ENCODE assay signal across 11 cellular contexts in the genomic region with DNA sequence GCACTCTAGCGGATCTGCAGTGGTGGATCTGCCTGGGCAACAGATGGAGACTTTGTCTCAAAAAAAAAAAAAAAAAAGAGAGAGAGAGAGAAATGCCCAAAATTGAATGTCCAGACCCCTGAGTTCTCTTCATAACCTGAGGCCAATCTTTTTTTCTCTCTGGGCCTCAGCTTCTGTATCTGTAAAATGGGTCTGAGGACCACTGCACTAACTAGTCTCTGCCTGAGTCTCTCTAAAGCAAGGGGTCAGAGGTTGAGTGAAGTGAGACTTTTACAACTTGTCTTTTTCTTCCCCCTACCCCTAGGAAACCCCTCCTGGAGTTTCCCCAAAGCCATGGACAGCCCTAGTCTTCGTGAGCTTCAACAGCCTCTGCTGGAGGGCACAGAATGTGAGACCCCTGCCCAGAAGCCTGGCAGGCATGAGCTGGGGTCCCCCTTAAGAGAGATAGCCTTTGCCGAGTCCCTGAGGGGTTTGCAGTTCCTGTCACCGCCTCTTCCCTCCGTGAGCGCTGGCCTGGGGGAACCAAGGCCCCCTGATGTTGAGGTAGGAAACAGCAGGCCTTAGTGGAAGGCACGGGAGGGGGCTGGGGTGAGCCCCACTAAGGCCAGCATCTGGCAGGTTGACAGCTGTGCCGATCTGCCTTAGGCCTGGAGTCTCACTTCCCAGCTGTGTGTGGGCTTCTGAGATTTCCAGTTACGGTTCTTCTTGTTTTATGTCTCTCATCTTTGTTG. TPM values are rescaled to one million over a fixed set of nuclear protein-coding genes. Genes with fewer than 3 reads are reported as not detected.
A peak's percentile ranks its signal among the peaks of the same experiment; 100 is the strongest.
DNase-seq lines count a peak whose midpoint lies in the region; ATAC-seq, FAIRE-seq and TF ChIP-seq lines count a peak whose summit lies in the region.
"Had no signal": no experiment of that assay in that cellular context is flagged by ENCODE, and none has a peak within 500 bp of the region (broad histone marks: within the 10 kb centered on the region; RNA-seq: fewer than 3 reads in every experiment).

No MANE protein-coding gene starts in this region.

- no peak for TF ChIP-seq POLR2A in K562 (conservative IDR thresholded peaks at IDR 0.05)

- peak in 2 of 3 experiments; percentile 59 to 98; a peak in 4 of 6 replicates for TF ChIP-seq CTCF in K562 (IDR thresholded peaks at IDR 0.05 in 2 of 3, conservative IDR thresholded peaks at IDR 0.05 in 1 of 3; ENCODE audit: insufficient read depth in 2 of 3, low read depth in 1 of 3, low read length in 3 of 3)

- POLR2A ChIA-PET in K562 (lab: Yijun Ruan, JAX) = interaction anchor here (0.7 to 1.7 kb wide), 2 partner anchors 9 to 11 kb away, joined by 3 to 8 read pairs; no protein-coding TSS in a partner anchor
- POLR2A ChIA-PET in activated CD4-positive, alpha-beta memory T cell treated with anti-CD3 and anti-CD28 coated beads for 36 hours (lab: Charles Lee) = no interaction called here

- peaks cover 13% of the 10 kb centered on the region for H3K4me1 Mint-ChIP-seq in activated CD4-positive, alpha-beta memory T cell treated with anti-CD3 and anti-CD28 coated beads for 36 hours (ENCODE audit: low read depth)

- ATAC-seq in HG02759 (IDR thresholded peaks at IDR 0.05; ENCODE audit: unreplicated experiment) (peak; percentile 68), K562 (peak; percentile 85), sciatic nerve (peak; percentile 9), GM21576 (IDR thresholded peaks at IDR 0.05; ENCODE audit: unreplicated experiment) (no peak)

- DNase-seq in NCI-H2227 (lab: John Stamatoyannopoulos, UW; ENCODE audit: unreplicated experiment) (peak; percentile 56), NCI-H2227 treated with DMSO at 0.1 percent for 48 hours (lab: John Stamatoyannopoulos, UW) (no peak), K562 (ENCODE audit: extremely low read depth in 1 of 4, low spot score in 3 of 4) (peak in 3 of 4 experiments; percentile 31 to 52 (median 39)), sciatic nerve (ENCODE audit: low spot score) (no peak), NCI-H345 (lab: John Stamatoyannopoulos, UW) (no peak)
- no peak for DNase-seq in activated CD4-positive, alpha-beta memory T cell treated with anti-CD3 and anti-CD28 coated beads for 36 hours

- no peaks in the 10 kb centered on the region for H4K20me1 ChIP-seq in K562 (replicated peaks; ENCODE audit: control insufficient read depth, insufficient read depth, low read length)

- H3K36me3 Mint-ChIP-seq in activated CD4-positive, alpha-beta memory T cell treated with anti-CD3 and anti-CD28 coated beads for 36 hours = no peaks in the 10 kb centered on the region

- H3K4me2 ChIP-seq in K562 (ENCODE audit: insufficient read depth, low read length) = no peak overlapping the region

- H3K9me1 ChIP-seq in K562 (ENCODE audit: control insufficient read depth, insufficient read depth, low read length) = no peaks in the 10 kb centered on the region

- H3K36me3 ChIP-seq in K562 (ENCODE audit: control insufficient read depth, insufficient read depth, low read length) = 0 out of 3 replicates have a peak, but pooled peaks cover 3% of the 10 kb centered on the region

- no peak overlapping the region for H2AFZ ChIP-seq in K562 (ENCODE audit: low read depth, low read length)

- no peak for TF ChIP-seq EP300 in K562 (IDR thresholded peaks at IDR 0.05; ENCODE audit: low read length)

- intact Hi-C loops in K562 (cut with micrococcal nuclease) = no loop called here
- intact Hi-C loops in sciatic nerve (cut with DNase I) = no loop called here
- intact Hi-C loops in activated CD4-positive, alpha-beta memory T cell treated with anti-CD3 and anti-CD28 coated beads for 36 hours (cut with micrococcal nuclease) = no loop called here

- no peak overlapping the region for H3K27ac ChIP-seq in K562 (ENCODE audit: extremely low read depth, low read depth, low read length)
- H3K27ac ChIP-seq: epithelial cell of prostate had no signal

- no peak for FAIRE-seq in K562 (lab: Jason Lieb, UNC)
- FAIRE-seq: A204.1 had no signal

- no peak overlapping the region for H3K27ac Mint-ChIP-seq in activated CD4-positive, alpha-beta memory T cell treated with anti-CD3 and anti-CD28 coated beads for 36 hours

- no peaks in the 10 kb centered on the region for H3K27me3 ChIP-seq in K562 (ENCODE audit: control insufficient read depth in 2 of 2, insufficient read depth in 2 of 2, low read length in 2 of 2)

- TF ChIP-seq RAD21 in K562 (CRISPR knock-in tag; conservative IDR thresholded peaks at IDR 0.05 in 1 of 2, IDR thresholded peaks at IDR 0.05 in 1 of 2) = no peak

- no peak overlapping the region for H3K4me3 Mint-ChIP-seq in activated CD4-positive, alpha-beta memory T cell treated with anti-CD3 and anti-CD28 coated beads for 36 hours

- no peak overlapping the region for H3K4me3 ChIP-seq in K562

- H3K9me3 Mint-ChIP-seq in activated CD4-positive, alpha-beta memory T cell treated with anti-CD3 and anti-CD28 coated beads for 36 hours = no peaks in the 10 kb centered on the region

- in situ Hi-C loops in K562 (cut with MboI) = no loop called here

- no peaks in the 10 kb centered on the region for H3K27me3 Mint-ChIP-seq in activated CD4-positive, alpha-beta memory T cell treated with anti-CD3 and anti-CD28 coated beads for 36 hours

- 0 out of 4 replicates have a peak overlapping the region, but pooled peaks of 1 of the 2 experiments have one; percentile 10 for H3K9ac ChIP-seq in K562 (ENCODE audit: insufficient read depth in 1 of 2, low read depth in 2 of 2, low read length in 2 of 2)

- H3K79me2 ChIP-seq in K562 (ENCODE audit: control insufficient read depth, insufficient read depth, low read length) = peaks cover 2% of the 10 kb centered on the region; the same call in 1 of the 3 replicates

- H3K4me1 ChIP-seq in K562 (replicated peaks in 1 of 2; ENCODE audit: control insufficient read depth in 2 of 2, insufficient read depth in 2 of 2, low read length in 2 of 2) = peaks cover 0 to 16% of the 10 kb centered on the region in 2 experiments; a peak in 3 of 5 replicates

- no peaks in the 10 kb centered on the region for H3K9me3 ChIP-seq in K562 (replicated peaks; ENCODE audit: control insufficient read depth, insufficient read depth, low read depth, low read length)

- BruUV-seq in K562 (replicated peaks; lab: Mats Ljungman, UMichigan) = no TSS peak

- CTCF ChIA-PET in K562 (lab: Yijun Ruan, JAX; ENCODE audit: low intra/inter-chr PET ratio) = no interaction called here
- CTCF ChIA-PET in activated CD4-positive, alpha-beta memory T cell treated with anti-CD3 and anti-CD28 coated beads for 36 hours (lab: Charles Lee) = no interaction called here

- WGBS in K562 (ENCODE audit: insufficient coverage, low coverage, missing lambda C conversion rate) = 60% methylated on average over 8 of the region's 9 CpGs

RNA-seq across cellular contexts. Expression of a gene that starts 1.8 kb away (rescaled TPM):
- 24.4 and 50.0 TPM in 2 replicates for total RNA-seq in K562 (2011; cell fraction: chromatin; rRNA removed; ENCODE audit: low replicate concordance)
- 29.5 and 29.9 TPM in 2 replicates for total RNA-seq in K562 (2011; cell fraction: nucleolus; rRNA removed)
- 34.4 and 41.6 TPM in 2 replicates for total RNA-seq in K562 (2011; cell fraction: nucleoplasm; rRNA removed)
- total RNA-seq in K562 (2014; rRNA removed) (2.8 and 4.3 TPM in 2 replicates), K562 (2014; rRNA removed; fragmentation: Illumina TruSeq; extraction: Trizol) (1.5 and 1.6 TPM in 2 replicates), K562 (2015; rRNA removed; fragmentation: Illumina TruSeq; extraction: Trizol) (1.7 and 1.8 TPM in 2 replicates), K562 (2021) (2.3 and 2.7 TPM in 2 replicates), sciatic nerve (23.5 TPM)
- polyA plus RNA-seq in K562 (2011; rRNA removed) (3.0 and 3.9 TPM in 2 replicates), K562 (2014; fragmentation: Illumina TruSeq; extraction: Trizol) (3.0 and 3.1 TPM in 2 replicates), K562 (2014; fragmentation: Nextera tagmentation; extraction: Ambion mirVana) (1 to 10 TPM; 1.2 to 1.8 TPM), K562 (2014; rRNA removed) (3.1 and 5.2 TPM in 2 replicates)
- polyA plus RNA-seq in K562 (2011; cell fraction: cytosol; rRNA removed) = 2.3 and 3.1 TPM in 2 replicates
- polyA plus RNA-seq in K562 (2011; cell fraction: nucleus; rRNA removed) = 18.6 and 23.2 TPM in 2 replicates
- polyA plus RNA-seq in K562 (2012) = 2.8 and 6.9 TPM in 2 replicates
- 1.9 and 2.4 TPM in 2 replicates for polyA minus RNA-seq in K562 (2011; rRNA and poly(A)+ RNA removed)
- 2.0 and 3.7 TPM in 2 replicates for polyA minus RNA-seq in K562 (2011; cell fraction: cytosol; rRNA and poly(A)+ RNA removed)
- 5.4 and 6.3 TPM in 2 replicates for polyA minus RNA-seq in K562 (2011; cell fraction: nucleus; rRNA and poly(A)+ RNA removed)
- total RNA-seq in activated CD4-positive, alpha-beta memory T cell treated with anti-CD3 and anti-CD28 coated beads for 36 hours = 1 to 10 TPM; 4.5 to 4.6 TPM

RNA-seq across cellular contexts. Expression of a gene that starts 14.2 kb away (rescaled TPM):
- 2.5 and 4.1 TPM in 2 replicates for total RNA-seq in K562 (2011; cell fraction: chromatin; rRNA removed; ENCODE audit: low replicate concordance)
- 2.6 and 4.3 TPM in 2 replicates for total RNA-seq in K562 (2011; cell fraction: nucleolus; rRNA removed)
- 2.5 and 2.7 TPM in 2 replicates for total RNA-seq in K562 (2011; cell fraction: nucleoplasm; rRNA removed)
- total RNA-seq in K562 (2014; rRNA removed) (3.5 and 6.7 TPM in 2 replicates), K562 (2014; rRNA removed; fragmentation: Illumina TruSeq; extraction: Trizol) (0.54 and 1.6 TPM in 2 replicates), K562 (2015; rRNA removed; fragmentation: Illumina TruSeq; extraction: Trizol) (5.2 and 5.5 TPM in 2 replicates), K562 (2021) (6.0 and 6.9 TPM in 2 replicates), sciatic nerve (4.1 TPM)
- polyA plus RNA-seq in K562 (2011; rRNA removed) (2.8 and 5.8 TPM in 2 replicates), K562 (2014; fragmentation: Illumina TruSeq; extraction: Trizol) (2.2 and 3.4 TPM in 2 replicates), K562 (2014; fragmentation: Nextera tagmentation; extraction: Ambion mirVana) (1 to 10 TPM in 1 of 2 experiments, under 1 TPM in 1; 0.83 to 1.4 TPM), K562 (2014; rRNA removed) (3.4 and 3.5 TPM in 2 replicates)
- 5.3 and 10.7 TPM in 2 replicates for polyA plus RNA-seq in K562 (2011; cell fraction: cytosol; rRNA removed)
- polyA plus RNA-seq in K562 (2011; cell fraction: nucleus; rRNA removed) = 5.0 and 5.1 TPM in 2 replicates
- polyA plus RNA-seq in K562 (2012) = 9.2 and 11.3 TPM in 2 replicates
- polyA minus RNA-seq in K562 (2011; rRNA and poly(A)+ RNA removed) = 0.69 and 0.84 TPM in 2 replicates
- polyA minus RNA-seq in K562 (2011; cell fraction: cytosol; rRNA and poly(A)+ RNA removed) = 2.3 and 2.5 TPM in 2 replicates
- 1.9 and 2.3 TPM in 2 replicates for polyA minus RNA-seq in K562 (2011; cell fraction: nucleus; rRNA and poly(A)+ RNA removed)
- 1 to 10 TPM; 4.7 to 5.1 TPM for total RNA-seq in activated CD4-positive, alpha-beta memory T cell treated with anti-CD3 and anti-CD28 coated beads for 36 hours

RNA-seq across cellular contexts. Expression of a gene that starts 19.0 kb away (rescaled TPM):
- total RNA-seq in K562 (2011; cell fraction: chromatin; rRNA removed; ENCODE audit: low replicate concordance) = 10.4 and 27.0 TPM in 2 replicates
- 28.7 and 35.4 TPM in 2 replicates for total RNA-seq in K562 (2011; cell fraction: nucleolus; rRNA removed)
- 18.0 and 19.2 TPM in 2 replicates for total RNA-seq in K562 (2011; cell fraction: nucleoplasm; rRNA removed)
- total RNA-seq in K562 (2014; rRNA removed) (37.8 and 47.1 TPM in 2 replicates), K562 (2014; rRNA removed; fragmentation: Illumina TruSeq; extraction: Trizol) (8.6 and 10.9 TPM in 2 replicates), K562 (2015; rRNA removed; fragmentation: Illumina TruSeq; extraction: Trizol) (32.5 and 35.0 TPM in 2 replicates), K562 (2021) (59.7 and 66.0 TPM in 2 replicates), sciatic nerve (12.0 TPM)
- polyA plus RNA-seq in K562 (2011; rRNA removed) (43.3 and 53.6 TPM in 2 replicates), K562 (2014; fragmentation: Illumina TruSeq; extraction: Trizol) (22.3 and 47.3 TPM in 2 replicates), K562 (2014; fragmentation: Nextera tagmentation; extraction: Ambion mirVana) (10 to 100 TPM; 15.1 to 41.8 TPM), K562 (2014; rRNA removed) (75.5 and 76.1 TPM in 2 replicates)
- 64.2 and 117 TPM in 2 replicates for polyA plus RNA-seq in K562 (2011; cell fraction: cytosol; rRNA removed)
- polyA plus RNA-seq in K562 (2011; cell fraction: nucleus; rRNA removed) = 33.3 and 35.8 TPM in 2 replicates
- 51.8 and 96.9 TPM in 2 replicates for polyA plus RNA-seq in K562 (2012)
- polyA minus RNA-seq in K562 (2011; rRNA and poly(A)+ RNA removed) = 8.8 and 12.2 TPM in 2 replicates
- polyA minus RNA-seq in K562 (2011; cell fraction: cytosol; rRNA and poly(A)+ RNA removed) = 19.4 and 42.8 TPM in 2 replicates
- 10.1 and 11.0 TPM in 2 replicates for polyA minus RNA-seq in K562 (2011; cell fraction: nucleus; rRNA and poly(A)+ RNA removed)
- total RNA-seq in activated CD4-positive, alpha-beta memory T cell treated with anti-CD3 and anti-CD28 coated beads for 36 hours = 10 to 100 TPM; 43.0 to 45.5 TPM

RNA-seq across cellular contexts. Expression of a gene that starts 19.5 kb away (rescaled TPM):
- total RNA-seq in K562 (2011; cell fraction: chromatin; rRNA removed; ENCODE audit: low replicate concordance) = 10.6 and 34.3 TPM in 2 replicates
- 28.8 and 36.0 TPM in 2 replicates for total RNA-seq in K562 (2011; cell fraction: nucleolus; rRNA removed)
- total RNA-seq in K562 (2011; cell fraction: nucleoplasm; rRNA removed) = 11.3 and 14.4 TPM in 2 replicates
- total RNA-seq in K562 (2014; rRNA removed) (44.5 and 52.5 TPM in 2 replicates), K562 (2014; rRNA removed; fragmentation: Illumina TruSeq; extraction: Trizol) (2.0 and 4.8 TPM in 2 replicates), K562 (2015; rRNA removed; fragmentation: Illumina TruSeq; extraction: Trizol) (10.6 and 14.0 TPM in 2 replicates), K562 (2021) (14.6 and 16.6 TPM in 2 replicates), sciatic nerve (24.2 TPM)
- polyA plus RNA-seq in K562 (2011; rRNA removed) (14.1 and 30.0 TPM in 2 replicates), K562 (2014; fragmentation: Illumina TruSeq; extraction: Trizol) (24.0 and 28.8 TPM in 2 replicates), K562 (2014; fragmentation: Nextera tagmentation; extraction: Ambion mirVana) (1 to 10 TPM; 4.5 to 6.4 TPM), K562 (2014; rRNA removed) (23.0 and 26.9 TPM in 2 replicates)
- 42.6 and 93.8 TPM in 2 replicates for polyA plus RNA-seq in K562 (2011; cell fraction: cytosol; rRNA removed)
- polyA plus RNA-seq in K562 (2011; cell fraction: nucleus; rRNA removed) = 46.1 and 46.4 TPM in 2 replicates
- 18.7 and 29.6 TPM in 2 replicates for polyA plus RNA-seq in K562 (2012)
- polyA minus RNA-seq in K562 (2011; rRNA and poly(A)+ RNA removed) = 6.4 and 7.1 TPM in 2 replicates
- polyA minus RNA-seq in K562 (2011; cell fraction: cytosol; rRNA and poly(A)+ RNA removed) = 22.1 and 33.9 TPM in 2 replicates
- polyA minus RNA-seq in K562 (2011; cell fraction: nucleus; rRNA and poly(A)+ RNA removed) = 11.6 and 15.8 TPM in 2 replicates
- total RNA-seq in activated CD4-positive, alpha-beta memory T cell treated with anti-CD3 and anti-CD28 coated beads for 36 hours = 10 to 100 TPM; 17.4 to 23.2 TPM

RNA-seq across cellular contexts. Expression of a gene that starts 24.4 kb away (rescaled TPM):
- total RNA-seq in K562 (2011; cell fraction: chromatin; rRNA removed; ENCODE audit: low replicate concordance) = 64.3 and 157 TPM in 2 replicates
- total RNA-seq in K562 (2011; cell fraction: nucleolus; rRNA removed) = 136 and 144 TPM in 2 replicates
- 124 and 158 TPM in 2 replicates for total RNA-seq in K562 (2011; cell fraction: nucleoplasm; rRNA removed)
- total RNA-seq in K562 (2014; rRNA removed) (18.6 and 25.8 TPM in 2 replicates), K562 (2014; rRNA removed; fragmentation: Illumina TruSeq; extraction: Trizol) (10.4 and 12.3 TPM in 2 replicates), K562 (2015; rRNA removed; fragmentation: Illumina TruSeq; extraction: Trizol) (14.7 and 17.2 TPM in 2 replicates), K562 (2021) (131 and 159 TPM in 2 replicates), sciatic nerve (33.7 TPM)
- polyA plus RNA-seq in K562 (2011; rRNA removed) (11.8 and 13.4 TPM in 2 replicates), K562 (2014; fragmentation: Illumina TruSeq; extraction: Trizol) (45.7 and 64.4 TPM in 2 replicates), K562 (2014; fragmentation: Nextera tagmentation; extraction: Ambion mirVana) (under 1 TPM; 0.24 to 0.77 TPM), K562 (2014; rRNA removed) (35.2 and 37.8 TPM in 2 replicates)
- polyA plus RNA-seq in K562 (2011; cell fraction: cytosol; rRNA removed) = 15.8 and 29.1 TPM in 2 replicates
- polyA plus RNA-seq in K562 (2011; cell fraction: nucleus; rRNA removed) = 32.7 and 67.7 TPM in 2 replicates
- polyA plus RNA-seq in K562 (2012) = 114 and 117 TPM in 2 replicates
- polyA minus RNA-seq in K562 (2011; rRNA and poly(A)+ RNA removed) = 8.5 and 9.4 TPM in 2 replicates
- polyA minus RNA-seq in K562 (2011; cell fraction: cytosol; rRNA and poly(A)+ RNA removed) = 77.3 and 101 TPM in 2 replicates
- 19.0 and 20.9 TPM in 2 replicates for polyA minus RNA-seq in K562 (2011; cell fraction: nucleus; rRNA and poly(A)+ RNA removed)
- 100 to 1,000 TPM; 108 to 110 TPM for total RNA-seq in activated CD4-positive, alpha-beta memory T cell treated with anti-CD3 and anti-CD28 coated beads for 36 hours
- polyA plus RNA-seq: neural cell had no signal

Comparison
In these comparisons a context has a peak if more than half of its experiments do, and no peak if none do; other contexts are left out.
1. DNase-seq: peak in NCI-H2227 (single experiment) and K562 (3 of 4); none in NCI-H2227 treated with DMSO at 0.1 percent for 48 hours (single experiment), sciatic nerve (single experiment), activated CD4-positive, alpha-beta memory T cell treated with anti-CD3 and anti-CD28 coated beads for 36 hours (single experiment) and NCI-H345 (single experiment).